In genomic region chr14:104739546-104740516, GRCh38 we compare ENCODE assay signal across 18 cellular contexts. TPM values are rescaled to one million over a fixed set of nuclear protein-coding genes. Genes with fewer than 3 reads are reported as not detected.
A peak's percentile ranks its signal among the peaks of the same experiment; 100 is the strongest.
DNase-seq lines count a peak whose midpoint lies in the region; ATAC-seq, FAIRE-seq and TF ChIP-seq lines count a peak whose summit lies in the region.
"Had no signal": no experiment of that assay in that cellular context is flagged by ENCODE, and none has a peak within 500 bp of the region (broad histone marks: within the 10 kb centered on the region; RNA-seq: fewer than 3 reads in every experiment).

No MANE protein-coding gene starts in this region.

- H3K9me3 ChIP-seq in tibial artery = no peaks in the 10 kb centered on the region
- H3K9me3 ChIP-seq: BLaER1 treated with 17β-estradiol and CSF1 and Interleukin-3, amounts not matched to agents 10 nM and 100 nM; HAP-1; Peyer's patch had no signal

- no peaks in the 10 kb centered on the region for H3K27me3 ChIP-seq in tibial artery
- H3K27me3 ChIP-seq: BLaER1 treated with 17β-estradiol and CSF1 and Interleukin-3, amounts not matched to agents 10 nM and 100 nM; Peyer's patch had no signal

- H3K36me3 Mint-ChIP-seq in endothelial cell (ENCODE audit: low read depth, unreplicated experiment) = no peaks in the 10 kb centered on the region

- peaks cover 10 to 42% (median 24%) of the 10 kb centered on the region in 4 donors for H3K4me1 ChIP-seq in tibial artery
- H3K4me1 ChIP-seq: HAP-1 had no signal

- intact Hi-C loops in tibial artery (cut with DNase I; ENCODE audit: low total_unique reads) = no loop called here

- H3K27me3 Mint-ChIP-seq in endothelial cell (ENCODE audit: unreplicated experiment) = peaks cover 15% of the 10 kb centered on the region

- DNase-seq in NCI-H510A treated with DMSO at 0.1 percent for 48 hours (lab: John Stamatoyannopoulos, UW) (peak; percentile 2), NCI-H510A (lab: John Stamatoyannopoulos, UW) (no peak), RPMI8226 (peak; percentile 33), endothelial cell (ENCODE audit: low spot score) (no peak), tibial artery (no peak), RCC 7860 (ENCODE audit: low spot score) (no peak)
- DNase-seq: 8988T, NCI-H1105, NCI-H1930, NCI-H2171, NCI-H446 treated with DMSO at 0.1 percent for 48 hours, Peyer's patch had no signal

- TF ChIP-seq CTCF in endothelial cell (IDR thresholded peaks at IDR 0.05; ENCODE audit: unreplicated experiment) (no peak), tibial artery (IDR thresholded peaks at IDR 0.05) (no peak)

- peaks cover 6% of the 10 kb centered on the region for H3K4me1 Mint-ChIP-seq in endothelial cell (ENCODE audit: unreplicated experiment)

- H3K4me3 ChIP-seq in tibial artery = no peak overlapping the region
- H3K4me3 ChIP-seq: BLaER1 treated with 17β-estradiol and CSF1 and Interleukin-3, amounts not matched to agents 10 nM and 100 nM; HAP-1; Peyer's patch had no signal

- H3K36me3 ChIP-seq in tibial artery = peaks cover 47 to 60% (median 53%) of the 10 kb centered on the region in 3 donors
- H3K36me3 ChIP-seq: BLaER1 treated with 17β-estradiol and CSF1 and Interleukin-3, amounts not matched to agents 10 nM and 100 nM; HAP-1 had no signal

- H3K27ac Mint-ChIP-seq in endothelial cell (ENCODE audit: unreplicated experiment) = no peak overlapping the region

- H3K27ac ChIP-seq in tibial artery = peak overlapping the region; percentile 97 to 98
- H3K27ac ChIP-seq: BLaER1 treated with 17β-estradiol and CSF1 and Interleukin-3, amounts not matched to agents 10 nM and 100 nM; KMS-11; Peyer's patch had no signal

- no peak for FAIRE-seq in RCC 7860 (lab: Jason Lieb, UNC)
- FAIRE-seq: GM18507 had no signal

- peak overlapping the region; percentile 21 for H3K4me3 Mint-ChIP-seq in endothelial cell (ENCODE audit: unreplicated experiment)

- ATAC-seq in GM21528 (IDR thresholded peaks at IDR 0.05; ENCODE audit: low FRiP score, unreplicated experiment) (no peak), HG02938 (IDR thresholded peaks at IDR 0.05; ENCODE audit: unreplicated experiment) (no peak)

- H3K9me3 Mint-ChIP-seq in endothelial cell (ENCODE audit: unreplicated experiment) = no peaks in the 10 kb centered on the region

RNA-seq across cellular contexts. Expression of gene SIVA1, which starts 13.1 kb away (rescaled TPM):
- total RNA-seq in endothelial cell (ENCODE audit: unreplicated experiment) = 84.3 TPM

RNA-seq across cellular contexts. Expression of gene ADSS1, which starts 15.8 kb away (rescaled TPM):
- total RNA-seq in endothelial cell (ENCODE audit: unreplicated experiment) = 6.1 TPM

RNA-seq across cellular contexts. Expression of gene INF2, which starts 50.4 kb away (rescaled TPM):
- total RNA-seq in endothelial cell (ENCODE audit: unreplicated experiment) = 97.2 TPM

RNA-seq across cellular contexts. Expression of gene AKT1, which starts 55.7 kb away (rescaled TPM):
- 133 TPM for total RNA-seq in endothelial cell (ENCODE audit: unreplicated experiment)

Comparison
In these comparisons a context has a peak if more than half of its experiments do, and no peak if none do; other contexts are left out.
1. DNase-seq: peak in NCI-H510A treated with DMSO at 0.1 percent for 48 hours (single experiment) and RPMI8226 (single experiment); none in NCI-H510A (single experiment), endothelial cell (single experiment), tibial artery (0 of 2) and RCC 7860 (single experiment).